In the genomic region with DNA sequence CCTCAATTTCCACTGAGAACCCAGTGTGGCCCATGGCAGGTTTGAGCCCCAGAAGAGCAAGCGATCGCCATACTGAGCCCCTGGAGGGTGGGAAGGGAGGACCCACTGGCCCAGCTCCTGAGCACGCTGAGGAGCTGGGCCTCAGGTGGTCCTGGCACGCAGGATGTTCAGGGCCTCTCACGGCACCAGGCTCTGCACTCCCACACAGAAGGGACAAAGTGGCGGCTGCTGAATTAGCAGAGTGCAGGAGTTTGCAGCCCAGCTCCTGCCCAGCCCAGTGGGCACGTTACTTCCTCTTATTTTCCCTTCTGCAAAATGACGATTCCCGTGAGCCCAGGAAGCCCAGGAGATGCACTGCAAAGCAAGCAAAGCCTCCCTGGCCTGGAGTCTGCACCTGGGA, we compare ENCODE assay signal across 13 cellular contexts.
"Had no signal": no experiment of that assay in that cellular context is flagged by ENCODE, and none has a peak within 500 bp of the region (broad histone marks: within the 10 kb centered on the region; RNA-seq: fewer than 3 reads in every experiment).

No MANE protein-coding gene starts in this region.

- H3K36me3 ChIP-seq: ascending aorta had no signal

- ATAC-seq: activated naive CD8-positive, alpha-beta T cell treated with anti-CD3 and anti-CD28 coated beads, Interleukin-2, amount 50 U/mL, for 24 hours; stimulated activated naive CD8-positive, alpha-beta T cell treated with anti-CD3 and anti-CD28 coated beads, Interleukin-15, Interleukin-2, amounts not matched to agents 100 U/mL and 50 U/mL, for 24 hours had no signal

- DNase-seq: activated CD4-positive, alpha-beta T cell treated with anti-CD3 and anti-CD28 coated beads, Interleukin-2, amount 50 U/mL, for 48 hours; activated CD4-positive, CD25-positive, alpha-beta regulatory T cell treated with anti-CD3 and anti-CD28 coated beads, Interleukin-2, amount 50 U/mL, for 72 hours; activated naive CD4-positive, alpha-beta T cell treated with anti-CD3 and anti-CD28 coated beads for 36 hours; activated naive CD8-positive, alpha-beta T cell treated with anti-CD3 and anti-CD28 coated beads, Interleukin-2, amount 50 U/mL, for 24 hours; activated T-cell treated with anti-CD3 and anti-CD28 coated beads, Interleukin-2, amount 50 U/mL, for 1 hour; naive B cell; small intestine; stimulated activated CD4-positive, alpha-beta T cell treated with anti-CD3 and anti-CD28 coated beads, Interleukin-4, amount 100 ng/mL, for 24 hours; stimulated activated naive CD8-positive, alpha-beta T cell treated with anti-CD3 and anti-CD28 coated beads, Interleukin-15, Interleukin-2, amounts not matched to agents 100 U/mL and 50 U/mL, for 24 hours; trophoblast cell had no signal

- H3K9me3 Mint-ChIP-seq: activated naive CD4-positive, alpha-beta T cell treated with anti-CD3 and anti-CD28 coated beads for 36 hours; activated naive CD8-positive, alpha-beta T cell treated with anti-CD3 and anti-CD28 coated beads, Interleukin-2, amount 50 U/mL, for 24 hours; activated T-helper 2 cell treated with anti-CD3 and anti-CD28 coated beads, Interferon-gamma antibody, Interleukin-2, Interleukin-4, amounts not matched to agents 10 μg/mL and 5 μg/mL and 100 μg/mL, durations not matched to agents 14 hours and 24 hours and 36 hours; naive B cell; T-helper 2 cell treated with Interferon-gamma antibody and Interleukin-4, amounts not matched to agents 5 μg/mL and 100 μg/mL, for 36 hours had no signal

- H3K9me3 ChIP-seq: ascending aorta had no signal

- H3K27ac Mint-ChIP-seq: activated naive CD4-positive, alpha-beta T cell treated with anti-CD3 and anti-CD28 coated beads for 36 hours; activated naive CD8-positive, alpha-beta T cell treated with anti-CD3 and anti-CD28 coated beads, Interleukin-2, amount 50 U/mL, for 24 hours; activated T-helper 2 cell treated with anti-CD3 and anti-CD28 coated beads, Interferon-gamma antibody, Interleukin-2, Interleukin-4, amounts not matched to agents 10 μg/mL and 5 μg/mL and 100 μg/mL, durations not matched to agents 14 hours and 24 hours and 36 hours; T-helper 2 cell treated with Interferon-gamma antibody and Interleukin-4, amounts not matched to agents 5 μg/mL and 100 μg/mL, for 36 hours had no signal

- H3K4me3 Mint-ChIP-seq: activated naive CD4-positive, alpha-beta T cell treated with anti-CD3 and anti-CD28 coated beads for 36 hours; activated naive CD8-positive, alpha-beta T cell treated with anti-CD3 and anti-CD28 coated beads, Interleukin-2, amount 50 U/mL, for 24 hours; naive B cell; T-helper 2 cell treated with Interferon-gamma antibody and Interleukin-4, amounts not matched to agents 5 μg/mL and 100 μg/mL, for 36 hours had no signal

- H3K27ac ChIP-seq: ascending aorta had no signal

- H3K27me3 ChIP-seq: ascending aorta had no signal

- H3K4me1 ChIP-seq: ascending aorta had no signal

- H3K4me1 Mint-ChIP-seq: activated naive CD8-positive, alpha-beta T cell treated with anti-CD3 and anti-CD28 coated beads, Interleukin-2, amount 50 U/mL, for 24 hours had no signal

- H3K4me3 ChIP-seq: ascending aorta had no signal
